Comparison of ENCODE assay signal across 1 cellular context in the genomic region with DNA sequence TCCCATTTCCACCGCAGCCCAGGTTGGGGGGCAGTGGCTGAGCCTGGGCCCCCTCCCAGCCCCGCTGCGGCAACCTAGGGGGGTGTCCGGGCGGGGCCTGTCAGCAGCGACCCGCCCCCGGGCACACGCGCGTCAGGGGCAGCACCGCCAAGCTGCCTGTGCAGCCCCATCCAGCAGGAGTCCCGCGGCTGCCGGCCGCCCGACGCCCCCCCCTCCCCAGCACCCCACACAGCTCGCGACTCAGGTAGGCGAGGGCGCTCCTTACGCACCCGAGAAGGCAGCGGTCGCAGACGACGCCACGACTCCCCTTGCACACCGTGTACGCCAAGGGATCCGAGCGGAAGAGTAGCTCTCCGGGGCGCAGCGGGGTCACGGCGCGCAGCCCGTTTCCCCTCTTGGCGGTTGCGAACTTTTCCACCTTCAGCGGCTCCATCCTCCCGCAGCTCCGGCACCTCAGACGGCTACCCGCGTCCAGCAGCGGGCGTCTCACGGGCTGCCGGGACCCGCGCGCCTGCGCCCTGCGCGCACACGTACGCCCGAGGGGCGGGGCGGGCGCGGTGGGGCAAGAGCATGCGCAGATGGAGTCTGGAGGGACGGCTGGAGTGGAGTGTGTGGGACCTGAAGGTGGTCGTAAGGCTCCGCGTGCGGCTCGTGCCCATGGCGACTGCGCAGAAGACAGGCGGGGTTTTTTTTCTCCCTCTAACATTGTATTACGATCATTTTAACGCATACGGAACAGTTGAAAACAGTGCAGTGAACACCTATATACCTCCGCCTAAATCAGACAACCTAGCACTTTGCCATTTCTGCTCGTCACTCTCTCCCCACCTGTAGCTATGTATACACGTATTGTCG.
TF ChIP-seq lines count a peak whose summit lies in the region.

Gene SMYD3 (minus strand): TSS at position 495 of the 855 bp plus-strand sequence.

TF ChIP-seq in K562, 482 proteins besides CTCF, POLR2A, EP300 and RAD21 (continued from another document and continues in another):
- TF ChIP-seq, protein P1, sequence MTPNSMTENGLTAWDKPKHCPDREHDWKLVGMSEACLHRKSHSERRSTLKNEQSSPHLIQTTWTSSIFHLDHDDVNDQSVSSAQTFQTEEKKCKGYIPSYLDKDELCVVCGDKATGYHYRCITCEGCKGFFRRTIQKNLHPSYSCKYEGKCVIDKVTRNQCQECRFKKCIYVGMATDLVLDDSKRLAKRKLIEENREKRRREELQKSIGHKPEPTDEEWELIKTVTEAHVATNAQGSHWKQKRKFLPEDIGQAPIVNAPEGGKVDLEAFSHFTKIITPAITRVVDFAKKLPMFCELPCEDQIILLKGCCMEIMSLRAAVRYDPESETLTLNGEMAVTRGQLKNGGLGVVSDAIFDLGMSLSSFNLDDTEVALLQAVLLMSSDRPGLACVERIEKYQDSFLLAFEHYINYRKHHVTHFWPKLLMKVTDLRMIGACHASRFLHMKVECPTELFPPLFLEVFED (CRISPR knock-in tag; conservative IDR thresholded peaks at IDR 0.05), result no peak
- no peak for TF ChIP-seq PRPF4 (IDR thresholded peaks at IDR 0.05; ENCODE audit: insufficient read depth, low read depth, low read length, poor library complexity, severe bottlenecking)
- TF ChIP-seq MEF2A (IDR thresholded peaks at IDR 0.05; ENCODE audit: control insufficient read depth, low read depth, low read length), result no peak
- TF ChIP-seq STAT5B (CRISPR knock-in tag; IDR thresholded peaks at IDR 0.05), result no peak
- no peak for TF ChIP-seq ZNF780A (CRISPR knock-in tag; IDR thresholded peaks at IDR 0.05)
- TF ChIP-seq EHMT2 (IDR thresholded peaks at IDR 0.05), result no peak
- no peak for TF ChIP-seq HLTF (IDR thresholded peaks at IDR 0.05)
- TF ChIP-seq ETV1 (tag; conservative IDR thresholded peaks at IDR 0.05; ENCODE audit: low read depth), result no peak
- no peak for TF ChIP-seq WHSC1 (IDR thresholded peaks at IDR 0.05; ENCODE audit: low read length)
- no peak; the same call in 1 of the 2 replicates for TF ChIP-seq TAL1 (IDR thresholded peaks at IDR 0.05)
- TF ChIP-seq, protein P2, sequence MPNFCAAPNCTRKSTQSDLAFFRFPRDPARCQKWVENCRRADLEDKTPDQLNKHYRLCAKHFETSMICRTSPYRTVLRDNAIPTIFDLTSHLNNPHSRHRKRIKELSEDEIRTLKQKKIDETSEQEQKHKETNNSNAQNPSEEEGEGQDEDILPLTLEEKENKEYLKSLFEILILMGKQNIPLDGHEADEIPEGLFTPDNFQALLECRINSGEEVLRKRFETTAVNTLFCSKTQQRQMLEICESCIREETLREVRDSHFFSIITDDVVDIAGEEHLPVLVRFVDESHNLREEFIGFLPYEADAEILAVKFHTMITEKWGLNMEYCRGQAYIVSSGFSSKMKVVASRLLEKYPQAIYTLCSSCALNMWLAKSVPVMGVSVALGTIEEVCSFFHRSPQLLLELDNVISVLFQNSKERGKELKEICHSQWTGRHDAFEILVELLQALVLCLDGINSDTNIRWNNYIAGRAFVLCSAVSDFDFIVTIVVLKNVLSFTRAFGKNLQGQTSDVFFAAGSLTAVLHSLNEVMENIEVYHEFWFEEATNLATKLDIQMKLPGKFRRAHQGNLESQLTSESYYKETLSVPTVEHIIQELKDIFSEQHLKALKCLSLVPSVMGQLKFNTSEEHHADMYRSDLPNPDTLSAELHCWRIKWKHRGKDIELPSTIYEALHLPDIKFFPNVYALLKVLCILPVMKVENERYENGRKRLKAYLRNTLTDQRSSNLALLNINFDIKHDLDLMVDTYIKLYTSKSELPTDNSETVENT (CRISPR knock-in tag; IDR thresholded peaks at IDR 0.05), result no peak
- TF ChIP-seq, protein P3, sequence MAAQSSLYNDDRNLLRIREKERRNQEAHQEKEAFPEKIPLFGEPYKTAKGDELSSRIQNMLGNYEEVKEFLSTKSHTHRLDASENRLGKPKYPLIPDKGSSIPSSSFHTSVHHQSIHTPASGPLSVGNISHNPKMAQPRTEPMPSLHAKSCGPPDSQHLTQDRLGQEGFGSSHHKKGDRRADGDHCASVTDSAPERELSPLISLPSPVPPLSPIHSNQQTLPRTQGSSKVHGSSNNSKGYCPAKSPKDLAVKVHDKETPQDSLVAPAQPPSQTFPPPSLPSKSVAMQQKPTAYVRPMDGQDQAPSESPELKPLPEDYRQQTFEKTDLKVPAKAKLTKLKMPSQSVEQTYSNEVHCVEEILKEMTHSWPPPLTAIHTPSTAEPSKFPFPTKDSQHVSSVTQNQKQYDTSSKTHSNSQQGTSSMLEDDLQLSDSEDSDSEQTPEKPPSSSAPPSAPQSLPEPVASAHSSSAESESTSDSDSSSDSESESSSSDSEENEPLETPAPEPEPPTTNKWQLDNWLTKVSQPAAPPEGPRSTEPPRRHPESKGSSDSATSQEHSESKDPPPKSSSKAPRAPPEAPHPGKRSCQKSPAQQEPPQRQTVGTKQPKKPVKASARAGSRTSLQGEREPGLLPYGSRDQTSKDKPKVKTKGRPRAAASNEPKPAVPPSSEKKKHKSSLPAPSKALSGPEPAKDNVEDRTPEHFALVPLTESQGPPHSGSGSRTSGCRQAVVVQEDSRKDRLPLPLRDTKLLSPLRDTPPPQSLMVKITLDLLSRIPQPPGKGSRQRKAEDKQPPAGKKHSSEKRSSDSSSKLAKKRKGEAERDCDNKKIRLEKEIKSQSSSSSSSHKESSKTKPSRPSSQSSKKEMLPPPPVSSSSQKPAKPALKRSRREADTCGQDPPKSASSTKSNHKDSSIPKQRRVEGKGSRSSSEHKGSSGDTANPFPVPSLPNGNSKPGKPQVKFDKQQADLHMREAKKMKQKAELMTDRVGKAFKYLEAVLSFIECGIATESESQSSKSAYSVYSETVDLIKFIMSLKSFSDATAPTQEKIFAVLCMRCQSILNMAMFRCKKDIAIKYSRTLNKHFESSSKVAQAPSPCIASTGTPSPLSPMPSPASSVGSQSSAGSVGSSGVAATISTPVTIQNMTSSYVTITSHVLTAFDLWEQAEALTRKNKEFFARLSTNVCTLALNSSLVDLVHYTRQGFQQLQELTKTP (IDR thresholded peaks at IDR 0.05; ENCODE audit: low read depth in 1 of 2, partially characterized antibody in 2 of 2), result no peak
- peak; percentile 94 for TF ChIP-seq ZNF740 (CRISPR knock-in tag; IDR thresholded peaks at IDR 0.05)
- peak in 1 of 2 experiments; percentile 47; a peak in 1 of 4 replicates for TF ChIP-seq ZNF740 (tag; IDR thresholded peaks at IDR 0.05)
- no peak for TF ChIP-seq USF1 (CRISPR knock-in tag; IDR thresholded peaks at IDR 0.05)
- TF ChIP-seq TFAP4 (CRISPR knock-in tag; IDR thresholded peaks at IDR 0.05; ENCODE audit: borderline replicate concordance), result peak; percentile 36; the same call in 1 of the 2 replicates
- TF ChIP-seq ZNF41 (CRISPR knock-in tag; conservative IDR thresholded peaks at IDR 0.05), result no peak
- TF ChIP-seq, protein P4, sequence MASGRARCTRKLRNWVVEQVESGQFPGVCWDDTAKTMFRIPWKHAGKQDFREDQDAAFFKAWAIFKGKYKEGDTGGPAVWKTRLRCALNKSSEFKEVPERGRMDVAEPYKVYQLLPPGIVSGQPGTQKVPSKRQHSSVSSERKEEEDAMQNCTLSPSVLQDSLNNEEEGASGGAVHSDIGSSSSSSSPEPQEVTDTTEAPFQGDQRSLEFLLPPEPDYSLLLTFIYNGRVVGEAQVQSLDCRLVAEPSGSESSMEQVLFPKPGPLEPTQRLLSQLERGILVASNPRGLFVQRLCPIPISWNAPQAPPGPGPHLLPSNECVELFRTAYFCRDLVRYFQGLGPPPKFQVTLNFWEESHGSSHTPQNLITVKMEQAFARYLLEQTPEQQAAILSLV (tag; IDR thresholded peaks at IDR 0.05), result no peak
- no peak for TF ChIP-seq NR2C2 (CRISPR knock-in tag; IDR thresholded peaks at IDR 0.05)
- no peak for TF ChIP-seq NR2C2 (tag; IDR thresholded peaks at IDR 0.05)
- no peak for TF ChIP-seq ETS2 (tag; IDR thresholded peaks at IDR 0.05; ENCODE audit: borderline replicate concordance, poor library complexity, severe bottlenecking)
- TF ChIP-seq LARP7 (IDR thresholded peaks at IDR 0.05), result no peak; the same call in 1 of the 2 replicates
- no peak for TF ChIP-seq TARDBP (IDR thresholded peaks at IDR 0.05)
- no peak for TF ChIP-seq SMAD2 (IDR thresholded peaks at IDR 0.05; ENCODE audit: low read depth, low read length)
- TF ChIP-seq NR1H2 (CRISPR knock-in tag; IDR thresholded peaks at IDR 0.05), result 0 out of 2 replicates have a peak, but pooled peaks have one; percentile 16
- no peak for TF ChIP-seq ZNF79 (CRISPR knock-in tag; IDR thresholded peaks at IDR 0.05; ENCODE audit: low read depth)
- TF ChIP-seq SRSF7 (optimal IDR thresholded peaks at IDR 0.05; ENCODE audit: low read depth, low read length), result no peak
- no peak for TF ChIP-seq BCOR (IDR thresholded peaks at IDR 0.05)
- TF ChIP-seq SIRT6 (IDR thresholded peaks at IDR 0.05; ENCODE audit: low read depth, low read length), result no peak
- 0 out of 2 replicates have a peak, but pooled peaks have one; percentile 21 for TF ChIP-seq ZEB2 (IDR thresholded peaks at IDR 0.05)
- TF ChIP-seq NCOA1 (IDR thresholded peaks at IDR 0.05; ENCODE audit: low read depth), result no peak
- TF ChIP-seq ZNF764 (CRISPR knock-in tag; IDR thresholded peaks at IDR 0.05; ENCODE audit: low read depth), result no peak
- TF ChIP-seq GABPB1 (CRISPR knock-in tag; IDR thresholded peaks at IDR 0.05), result peak; percentile 29; the same call in 1 of the 2 replicates
- no peak; the same call in 1 of the 2 replicates for TF ChIP-seq HCFC1 (IDR thresholded peaks at IDR 0.05; ENCODE audit: low read depth, low read length)
- TF ChIP-seq, protein P5, sequence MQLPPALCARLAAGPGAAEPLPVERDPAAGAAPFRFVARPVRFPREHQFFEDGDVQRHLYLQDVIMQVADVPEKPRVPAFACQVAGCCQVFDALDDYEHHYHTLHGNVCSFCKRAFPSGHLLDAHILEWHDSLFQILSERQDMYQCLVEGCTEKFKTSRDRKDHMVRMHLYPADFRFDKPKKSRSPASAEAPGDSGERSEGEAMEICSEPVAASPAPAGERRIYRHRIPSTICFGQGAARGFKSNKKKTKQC (CRISPR knock-in tag; IDR thresholded peaks at IDR 0.05), result 0 out of 2 replicates have a peak, but pooled peaks have one; percentile 51
- no peak for TF ChIP-seq ZZZ3 (IDR thresholded peaks at IDR 0.05)
- no peak for TF ChIP-seq STAT6 (CRISPR knock-in tag; IDR thresholded peaks at IDR 0.05)
- no peak for TF ChIP-seq ZNF146 (CRISPR knock-in tag; IDR thresholded peaks at IDR 0.05; ENCODE audit: unreplicated experiment)
- TF ChIP-seq FOXA1 (IDR thresholded peaks at IDR 0.05; ENCODE audit: borderline replicate concordance), result no peak
- no peak for TF ChIP-seq ATF1 (CRISPR knock-in tag; IDR thresholded peaks at IDR 0.05)
- TF ChIP-seq ATF1 (tag; IDR thresholded peaks at IDR 0.05), result peak; percentile 51; the same call in 1 of the 2 replicates
- peak; percentile 15; the same call in 1 of the 2 replicates for TF ChIP-seq JUND (IDR thresholded peaks at IDR 0.05; ENCODE audit: borderline replicate concordance, low read depth, low read length)
- no peak; the same call in 2 of the 3 replicates for TF ChIP-seq JUND (tag; IDR thresholded peaks at IDR 0.05; ENCODE audit: borderline replicate concordance, low read depth, low read length)
- peak; percentile 77 for TF ChIP-seq POLR2G (IDR thresholded peaks at IDR 0.05; ENCODE audit: low read depth, low read length)
- peak; percentile 19 for TF ChIP-seq RBM22 (IDR thresholded peaks at IDR 0.05; ENCODE audit: low read depth, low read length, poor library complexity, severe bottlenecking)
- no peak for TF ChIP-seq XRCC4 (IDR thresholded peaks at IDR 0.05; ENCODE audit: extremely low read depth, insufficient read depth, insufficient read length)
